ENCODE assay signal across 8 cellular contexts in the genomic region with DNA sequence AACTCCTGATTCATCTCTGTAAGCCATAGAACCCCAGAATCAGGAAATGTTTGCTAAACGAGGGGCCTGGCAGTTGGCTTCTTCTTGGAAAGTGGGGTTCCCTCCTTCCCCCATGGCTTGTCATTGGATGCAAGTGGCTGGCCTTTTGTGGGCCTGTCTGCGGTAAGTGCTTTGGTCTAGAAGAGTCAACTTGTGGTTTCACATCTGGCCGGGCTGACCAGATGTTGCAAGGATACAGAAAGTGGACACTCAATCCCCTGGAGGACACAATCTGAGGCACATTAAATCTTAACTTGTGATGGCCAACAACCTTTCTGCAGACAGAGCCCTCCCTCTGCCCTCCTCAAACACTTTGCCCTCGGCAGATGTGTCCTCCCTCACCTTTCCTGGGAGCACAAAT. TPM values are rescaled to one million over a fixed set of nuclear protein-coding genes. Genes with fewer than 3 reads are reported as not detected.
DNase-seq lines count a peak whose midpoint lies in the region; ATAC-seq and TF ChIP-seq lines count a peak whose summit lies in the region.

No MANE protein-coding gene starts in this region.

- H3K27me3 ChIP-seq in OCI-LY3 (ENCODE audit: low read depth, low read length) = peaks cover 5% of the 10 kb centered on the region; the same call in 1 of the 2 replicates
- H3K27me3 ChIP-seq in endocrine pancreas (ENCODE audit: control insufficient read depth, insufficient read depth, low read length) = no peaks in the 10 kb centered on the region
- no peaks in the 10 kb centered on the region for H3K27me3 ChIP-seq in trophoblast cell (ENCODE audit: insufficient read depth, low read length)

- no peak overlapping the region for H4K91ac ChIP-seq in trophoblast cell (ENCODE audit: low read depth, low read length)

- H3K18ac ChIP-seq in trophoblast cell (ENCODE audit: low read length) = no peak overlapping the region

- H4K20me1 ChIP-seq in OCI-LY3 (ENCODE audit: insufficient read depth, low read length) = no peaks in the 10 kb centered on the region

- H3K23ac ChIP-seq in trophoblast cell (ENCODE audit: low read length) = peak overlapping the region; percentile 50

- peaks cover 3% of the 10 kb centered on the region for H3K79me1 ChIP-seq in trophoblast cell (ENCODE audit: low read length)

- H3K9me3 ChIP-seq in OCI-LY3 (ENCODE audit: insufficient read depth, low read length) (no peaks in the 10 kb centered on the region), endocrine pancreas (ENCODE audit: control insufficient read depth, low read length) (no peaks in the 10 kb centered on the region), trophoblast cell (ENCODE audit: insufficient read depth, low read depth, low read length) (no peaks in the 10 kb centered on the region)

- no peak overlapping the region for H2BK12ac ChIP-seq in trophoblast cell (ENCODE audit: low read length)

- no CpG with 5 or more reads among the region's 4 CpGs for WGBS in trophoblast cell (ENCODE audit: extremely low coverage, insufficient coverage, insufficient read length)

- no peak overlapping the region for H3K27ac ChIP-seq in OCI-LY3 (ENCODE audit: low read length)
- H3K27ac ChIP-seq in trophoblast cell (ENCODE audit: low read depth, low read length) = no peak overlapping the region

- H3K79me2 ChIP-seq in OCI-LY3 (ENCODE audit: low read length) (no peaks in the 10 kb centered on the region), trophoblast cell (ENCODE audit: control insufficient read depth, insufficient read depth, low read length, poor library complexity) (no peaks in the 10 kb centered on the region)

- H3K4me2 ChIP-seq in OCI-LY3 (ENCODE audit: low read length) = peak overlapping the region; percentile 97
- no peak overlapping the region for H3K4me2 ChIP-seq in trophoblast cell (ENCODE audit: low read length)

- no peaks in the 10 kb centered on the region for H3K36me3 ChIP-seq in OCI-LY3 (replicated peaks; ENCODE audit: low read depth, low read length)
- H3K36me3 ChIP-seq in endocrine pancreas (ENCODE audit: control insufficient read depth, insufficient read depth, low read length) = no peaks in the 10 kb centered on the region
- H3K36me3 ChIP-seq in trophoblast cell (ENCODE audit: control insufficient read depth in 1 of 2, insufficient read depth in 2 of 2, low read length in 2 of 2) = no peaks in the 10 kb centered on the region

- H3K14ac ChIP-seq in trophoblast cell (ENCODE audit: low read length) = no peak overlapping the region

- no peak overlapping the region for H4K8ac ChIP-seq in trophoblast cell (ENCODE audit: low read depth, low read length)

- peak; percentile 9 for DNase-seq in EL
- DNase-seq in trophoblast cell = no peak
- no peak for DNase-seq in GM19238 (ENCODE audit: insufficient read length, low spot score)

- no peak overlapping the region for H4K12ac ChIP-seq in trophoblast cell (ENCODE audit: low read depth, low read length)

- no peak overlapping the region for H3K4ac ChIP-seq in trophoblast cell (ENCODE audit: low read depth, low read length)

- H3K4me1 ChIP-seq in OCI-LY3 (ENCODE audit: low read length) (peaks cover 30% of the 10 kb centered on the region), endocrine pancreas (ENCODE audit: control insufficient read depth, insufficient read depth, low read length) (no peaks in the 10 kb centered on the region), trophoblast cell (ENCODE audit: control insufficient read depth in 1 of 2, insufficient read depth in 2 of 2, low read length in 2 of 2) (peaks cover 2 to 17% of the 10 kb centered on the region in 2 experiments)

- ATAC-seq in HG03135 (IDR thresholded peaks at IDR 0.05; ENCODE audit: unreplicated experiment) (no peak), GM19035 (IDR thresholded peaks at IDR 0.05; ENCODE audit: unreplicated experiment) (no peak)
- ATAC-seq in activated CD4-positive, CD25-positive, alpha-beta regulatory T cell treated with anti-CD3 and anti-CD28 coated beads, Interleukin-2, amount 50 U/mL, for 24 hours = no peak

- no peak for TF ChIP-seq CTCF in OCI-LY3 (IDR thresholded peaks at IDR 0.05; ENCODE audit: low read depth, low read length)

- no peak overlapping the region for H2BK120ac ChIP-seq in trophoblast cell (ENCODE audit: insufficient read depth, low read length, poor library complexity)

- H3K4me3 ChIP-seq in OCI-LY3 (ENCODE audit: low read length) (peak overlapping the region; percentile 96), endocrine pancreas (ENCODE audit: control insufficient read depth, insufficient read depth, low read length) (peak overlapping the region; percentile 60), trophoblast cell (ENCODE audit: low read depth, low read length) (no peak overlapping the region)

- H2BK5ac ChIP-seq in trophoblast cell (ENCODE audit: low read depth, low read length, poor library complexity) = no peak overlapping the region

- no peak overlapping the region for H2AK5ac ChIP-seq in trophoblast cell (ENCODE audit: low read length)

- no peak overlapping the region for H2AFZ ChIP-seq in OCI-LY3 (ENCODE audit: low read depth, low read length)
- H2AFZ ChIP-seq in trophoblast cell (ENCODE audit: insufficient read depth, low read length, poor library complexity) = no peak overlapping the region

- peak overlapping the region; percentile 75; the same call in 1 of the 2 replicates for H3K9ac ChIP-seq in OCI-LY3 (ENCODE audit: low read length)
- H3K9ac ChIP-seq in endocrine pancreas (ENCODE audit: control insufficient read depth, insufficient read depth, low read length) = peak overlapping the region; percentile 65
- H3K9ac ChIP-seq in trophoblast cell (ENCODE audit: low read length) = no peak overlapping the region

RNA-seq across cellular contexts. Expression of gene FAH, which starts 1.1 kb away (rescaled TPM):
- polyA plus RNA-seq in trophoblast cell (2013) = 9.9 and 10.3 TPM in 2 replicates
